In genomic region chr1:4172659-4173599, GRCh38 we compare ENCODE assay signal across 1 cellular context.
A peak's percentile ranks its signal among the peaks of the same experiment; 100 is the strongest.
TF ChIP-seq lines count a peak whose summit lies in the region.

No MANE protein-coding gene starts in this region.

TF ChIP-seq in HepG2, 621 proteins besides CTCF, POLR2A, EP300 and RAD21 (continued from another document and continues in another):
- TF ChIP-seq, protein P1, sequence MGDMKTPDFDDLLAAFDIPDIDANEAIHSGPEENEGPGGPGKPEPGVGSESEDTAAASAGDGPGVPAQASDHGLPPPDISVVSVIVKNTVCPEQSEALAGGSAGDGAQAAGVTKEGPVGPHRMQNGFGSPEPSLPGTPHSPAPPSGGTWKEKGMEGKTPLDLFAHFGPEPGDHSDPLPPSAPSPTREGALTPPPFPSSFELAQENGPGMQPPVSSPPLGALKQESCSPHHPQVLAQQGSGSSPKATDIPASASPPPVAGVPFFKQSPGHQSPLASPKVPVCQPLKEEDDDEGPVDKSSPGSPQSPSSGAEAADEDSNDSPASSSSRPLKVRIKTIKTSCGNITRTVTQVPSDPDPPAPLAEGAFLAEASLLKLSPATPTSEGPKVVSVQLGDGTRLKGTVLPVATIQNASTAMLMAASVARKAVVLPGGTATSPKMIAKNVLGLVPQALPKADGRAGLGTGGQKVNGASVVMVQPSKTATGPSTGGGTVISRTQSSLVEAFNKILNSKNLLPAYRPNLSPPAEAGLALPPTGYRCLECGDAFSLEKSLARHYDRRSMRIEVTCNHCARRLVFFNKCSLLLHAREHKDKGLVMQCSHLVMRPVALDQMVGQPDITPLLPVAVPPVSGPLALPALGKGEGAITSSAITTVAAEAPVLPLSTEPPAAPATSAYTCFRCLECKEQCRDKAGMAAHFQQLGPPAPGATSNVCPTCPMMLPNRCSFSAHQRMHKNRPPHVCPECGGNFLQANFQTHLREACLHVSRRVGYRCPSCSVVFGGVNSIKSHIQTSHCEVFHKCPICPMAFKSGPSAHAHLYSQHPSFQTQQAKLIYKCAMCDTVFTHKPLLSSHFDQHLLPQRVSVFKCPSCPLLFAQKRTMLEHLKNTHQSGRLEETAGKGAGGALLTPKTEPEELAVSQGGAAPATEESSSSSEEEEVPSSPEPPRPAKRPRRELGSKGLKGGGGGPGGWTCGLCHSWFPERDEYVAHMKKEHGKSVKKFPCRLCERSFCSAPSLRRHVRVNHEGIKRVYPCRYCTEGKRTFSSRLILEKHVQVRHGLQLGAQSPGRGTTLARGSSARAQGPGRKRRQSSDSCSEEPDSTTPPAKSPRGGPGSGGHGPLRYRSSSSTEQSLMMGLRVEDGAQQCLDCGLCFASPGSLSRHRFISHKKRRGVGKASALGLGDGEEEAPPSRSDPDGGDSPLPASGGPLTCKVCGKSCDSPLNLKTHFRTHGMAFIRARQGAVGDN (CRISPR knock-in tag; IDR thresholded peaks at IDR 0.05): peak; percentile 46
- TF ChIP-seq DNMT3B (CRISPR knock-in tag; conservative IDR thresholded peaks at IDR 0.05) (no peak), ZNF253 (CRISPR knock-in tag; IDR thresholded peaks at IDR 0.05; ENCODE audit: borderline replicate concordance) (no peak), FOXM1 (CRISPR knock-in tag; IDR thresholded peaks at IDR 0.05) (no peak), ZNF777 (CRISPR knock-in tag; IDR thresholded peaks at IDR 0.05) (no peak), TARDBP (CRISPR knock-in tag; IDR thresholded peaks at IDR 0.05) (no peak), ZNF788 (CRISPR knock-in tag; IDR thresholded peaks at IDR 0.05; ENCODE audit: borderline replicate concordance) (no peak), MEIS1 (CRISPR knock-in tag; IDR thresholded peaks at IDR 0.05; ENCODE audit: borderline replicate concordance) (no peak), RFX5 (IDR thresholded peaks at IDR 0.05; ENCODE audit: low read depth, low read length) (no peak), SKI (IDR thresholded peaks at IDR 0.05; ENCODE audit: partially characterized antibody) (no peak), ATAD3A (CRISPR knock-in tag; IDR thresholded peaks at IDR 0.05) (no peak), KDM2A (CRISPR knock-in tag; IDR thresholded peaks at IDR 0.05; ENCODE audit: borderline replicate concordance, low read depth) (0 out of 2 replicates have a peak, but pooled peaks have one; percentile 29), TBP (CRISPR knock-in tag; IDR thresholded peaks at IDR 0.05) (no peak), CBFB (CRISPR knock-in tag; IDR thresholded peaks at IDR 0.05) (no peak), THAP11 (CRISPR knock-in tag; IDR thresholded peaks at IDR 0.05) (0 out of 2 replicates have a peak, but pooled peaks have one; percentile 19), ARID2 (CRISPR knock-in tag; IDR thresholded peaks at IDR 0.05; ENCODE audit: borderline replicate concordance) (no peak), ZFP36 (IDR thresholded peaks at IDR 0.05; ENCODE audit: borderline replicate concordance, low read depth, low read length, partially characterized antibody) (no peak), HMGXB3 (CRISPR knock-in tag; IDR thresholded peaks at IDR 0.05; ENCODE audit: borderline replicate concordance) (no peak), ZFP91 (CRISPR knock-in tag; IDR thresholded peaks at IDR 0.05; ENCODE audit: borderline replicate concordance) (peak; percentile 39; the same call in 1 of the 2 replicates), STAG1 (CRISPR knock-in tag; IDR thresholded peaks at IDR 0.05) (peak; percentile 95), SMC3 (IDR thresholded peaks at IDR 0.05; ENCODE audit: low read length) (peak; percentile 84), YY1 (IDR thresholded peaks at IDR 0.05; ENCODE audit: insufficient read depth, insufficient replicate concordance, low read depth, low read length) (no peak), SUZ12 (IDR thresholded peaks at IDR 0.05; ENCODE audit: low read depth, low read length) (no peak), AGO2 (optimal IDR thresholded peaks at IDR 0.05; ENCODE audit: low read depth, low read length) (no peak), ZNF460 (CRISPR knock-in tag; IDR thresholded peaks at IDR 0.05; ENCODE audit: borderline replicate concordance) (no peak), ZNF468 (CRISPR knock-in tag; IDR thresholded peaks at IDR 0.05) (no peak), ZBTB26 (CRISPR knock-in tag; IDR thresholded peaks at IDR 0.05; ENCODE audit: borderline replicate concordance) (no peak), ZNF160 (CRISPR knock-in tag; IDR thresholded peaks at IDR 0.05) (no peak), ZNF816 (CRISPR knock-in tag; IDR thresholded peaks at IDR 0.05; ENCODE audit: borderline replicate concordance) (no peak), XRCC5 (optimal IDR thresholded peaks at IDR 0.05; ENCODE audit: low read length) (no peak), PRPF4 (IDR thresholded peaks at IDR 0.05; ENCODE audit: low read depth, low read length, poor library complexity, severe bottlenecking) (no peak), CC2D1A (CRISPR knock-in tag; IDR thresholded peaks at IDR 0.05) (no peak), ZBED4 (CRISPR knock-in tag; IDR thresholded peaks at IDR 0.05; ENCODE audit: borderline replicate concordance) (no peak), AKAP8 (CRISPR knock-in tag; IDR thresholded peaks at IDR 0.05) (no peak), HNRNPUL1 (IDR thresholded peaks at IDR 0.05; ENCODE audit: low read depth, low read length) (no peak), FOSL2 (CRISPR knock-in tag; IDR thresholded peaks at IDR 0.05) (no peak), MYNN (CRISPR knock-in tag; IDR thresholded peaks at IDR 0.05; ENCODE audit: low read depth) (no peak), SYNCRIP (IDR thresholded peaks at IDR 0.05; ENCODE audit: insufficient read depth, low read depth, low read length) (no peak), ZNF496 (CRISPR knock-in tag; IDR thresholded peaks at IDR 0.05; ENCODE audit: insufficient replicate concordance) (no peak), SP140L (CRISPR knock-in tag; IDR thresholded peaks at IDR 0.05; ENCODE audit: borderline replicate concordance) (no peak), ARHGAP35 (CRISPR knock-in tag; IDR thresholded peaks at IDR 0.05; ENCODE audit: borderline replicate concordance) (no peak), RCOR2 (CRISPR knock-in tag; IDR thresholded peaks at IDR 0.05) (no peak), TCF7 (IDR thresholded peaks at IDR 0.05; ENCODE audit: low read depth) (no peak)
- TF ChIP-seq, protein P2, sequence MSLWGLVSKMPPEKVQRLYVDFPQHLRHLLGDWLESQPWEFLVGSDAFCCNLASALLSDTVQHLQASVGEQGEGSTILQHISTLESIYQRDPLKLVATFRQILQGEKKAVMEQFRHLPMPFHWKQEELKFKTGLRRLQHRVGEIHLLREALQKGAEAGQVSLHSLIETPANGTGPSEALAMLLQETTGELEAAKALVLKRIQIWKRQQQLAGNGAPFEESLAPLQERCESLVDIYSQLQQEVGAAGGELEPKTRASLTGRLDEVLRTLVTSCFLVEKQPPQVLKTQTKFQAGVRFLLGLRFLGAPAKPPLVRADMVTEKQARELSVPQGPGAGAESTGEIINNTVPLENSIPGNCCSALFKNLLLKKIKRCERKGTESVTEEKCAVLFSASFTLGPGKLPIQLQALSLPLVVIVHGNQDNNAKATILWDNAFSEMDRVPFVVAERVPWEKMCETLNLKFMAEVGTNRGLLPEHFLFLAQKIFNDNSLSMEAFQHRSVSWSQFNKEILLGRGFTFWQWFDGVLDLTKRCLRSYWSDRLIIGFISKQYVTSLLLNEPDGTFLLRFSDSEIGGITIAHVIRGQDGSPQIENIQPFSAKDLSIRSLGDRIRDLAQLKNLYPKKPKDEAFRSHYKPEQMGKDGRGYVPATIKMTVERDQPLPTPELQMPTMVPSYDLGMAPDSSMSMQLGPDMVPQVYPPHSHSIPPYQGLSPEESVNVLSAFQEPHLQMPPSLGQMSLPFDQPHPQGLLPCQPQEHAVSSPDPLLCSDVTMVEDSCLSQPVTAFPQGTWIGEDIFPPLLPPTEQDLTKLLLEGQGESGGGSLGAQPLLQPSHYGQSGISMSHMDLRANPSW (CRISPR knock-in tag; IDR thresholded peaks at IDR 0.05; ENCODE audit: borderline replicate concordance): no peak
- TF ChIP-seq, protein P3, sequence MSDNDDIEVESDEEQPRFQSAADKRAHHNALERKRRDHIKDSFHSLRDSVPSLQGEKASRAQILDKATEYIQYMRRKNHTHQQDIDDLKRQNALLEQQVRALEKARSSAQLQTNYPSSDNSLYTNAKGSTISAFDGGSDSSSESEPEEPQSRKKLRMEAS (IDR thresholded peaks at IDR 0.05): peak; percentile 43; the same call in 1 of the 2 replicates
- TF ChIP-seq, protein P4, sequence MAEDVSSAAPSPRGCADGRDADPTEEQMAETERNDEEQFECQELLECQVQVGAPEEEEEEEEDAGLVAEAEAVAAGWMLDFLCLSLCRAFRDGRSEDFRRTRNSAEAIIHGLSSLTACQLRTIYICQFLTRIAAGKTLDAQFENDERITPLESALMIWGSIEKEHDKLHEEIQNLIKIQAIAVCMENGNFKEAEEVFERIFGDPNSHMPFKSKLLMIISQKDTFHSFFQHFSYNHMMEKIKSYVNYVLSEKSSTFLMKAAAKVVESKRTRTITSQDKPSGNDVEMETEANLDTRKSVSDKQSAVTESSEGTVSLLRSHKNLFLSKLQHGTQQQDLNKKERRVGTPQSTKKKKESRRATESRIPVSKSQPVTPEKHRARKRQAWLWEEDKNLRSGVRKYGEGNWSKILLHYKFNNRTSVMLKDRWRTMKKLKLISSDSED (CRISPR knock-in tag; IDR thresholded peaks at IDR 0.05): no peak
- TF ChIP-seq, protein P5, sequence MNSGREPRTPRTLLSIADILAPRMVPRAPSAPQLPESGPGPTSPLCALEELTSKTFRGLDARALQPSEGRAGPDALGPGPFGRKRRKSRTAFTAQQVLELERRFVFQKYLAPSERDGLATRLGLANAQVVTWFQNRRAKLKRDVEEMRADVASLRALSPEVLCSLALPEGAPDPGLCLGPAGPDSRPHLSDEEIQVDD (CRISPR knock-in tag; IDR thresholded peaks at IDR 0.05; ENCODE audit: borderline replicate concordance): no peak
